ENCODE assay signal across 14 cellular contexts in the genomic region with DNA sequence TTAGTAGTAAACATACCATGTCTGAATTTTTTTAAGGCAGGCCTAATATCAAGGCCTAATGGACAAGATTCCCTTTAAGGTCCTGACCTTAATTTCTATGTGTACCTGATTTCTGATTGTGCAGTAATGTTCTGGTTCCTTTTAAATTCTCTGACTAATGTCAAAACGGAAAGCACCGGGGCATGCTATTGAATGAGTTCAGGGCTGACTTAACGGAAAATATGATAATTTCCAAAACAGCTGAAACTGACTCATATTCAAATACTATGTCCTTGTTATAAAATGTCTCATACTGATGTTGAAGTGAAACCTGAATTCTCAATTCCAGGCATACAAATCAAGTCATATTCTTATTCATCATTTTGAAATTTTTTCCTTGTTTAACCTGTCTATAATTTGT. TPM values are rescaled to one million over a fixed set of nuclear protein-coding genes. Genes with fewer than 3 reads are reported as not detected.
DNase-seq lines count a peak whose midpoint lies in the region; ATAC-seq lines count a peak whose summit lies in the region.
"Had no signal": no experiment of that assay in that cellular context is flagged by ENCODE, and none has a peak within 500 bp of the region (broad histone marks: within the 10 kb centered on the region; RNA-seq: fewer than 3 reads in every experiment).

No MANE protein-coding gene starts in this region.

- H3K4me3 ChIP-seq in right cardiac atrium (ENCODE audit: low read length): no peak overlapping the region
- H3K4me3 ChIP-seq: SJCRH30 had no signal

- intact Hi-C loops in right cardiac atrium (cut with DNase I): no loop called here
- intact Hi-C loops in activated T-helper 2 cell treated with anti-CD3 and anti-CD28 coated beads, Interferon-gamma antibody, Interleukin-2, Interleukin-4, amounts not matched to agents 10 μg/mL and 5 μg/mL and 100 μg/mL, durations not matched to agents 14 hours and 24 hours and 36 hours (cut with micrococcal nuclease): no loop called here

- H3K9me3 ChIP-seq in right cardiac atrium (ENCODE audit: control insufficient read depth, low read length): no peaks in the 10 kb centered on the region
- H3K9me3 ChIP-seq: Caco-2 had no signal

- no peaks in the 10 kb centered on the region for H3K4me1 ChIP-seq in right cardiac atrium (ENCODE audit: control insufficient read depth, insufficient read depth, low read length)
- H3K4me1 ChIP-seq: Caco-2, SJCRH30 had no signal

- no peak overlapping the region for H3K4me3 Mint-ChIP-seq in activated T-helper 2 cell treated with anti-CD3 and anti-CD28 coated beads, Interferon-gamma antibody, Interleukin-2, Interleukin-4, amounts not matched to agents 10 μg/mL and 5 μg/mL and 100 μg/mL, durations not matched to agents 14 hours and 24 hours and 36 hours (ENCODE audit: low read depth)

- DNase-seq in dermis blood vessel endothelial cell (peak; percentile 97), right cardiac atrium (no peak), AML-193 (lab: John Stamatoyannopoulos, UW) (no peak)
- DNase-seq in activated CD8-positive, alpha-beta memory T cell treated with anti-CD3 and anti-CD28 coated beads for 24 hours: no peak
- no peak for DNase-seq in activated T-helper 2 cell treated with anti-CD3 and anti-CD28 coated beads, Interferon-gamma antibody, Interleukin-2, Interleukin-4, amounts not matched to agents 10 μg/mL and 5 μg/mL and 100 μg/mL, durations not matched to agents 14 hours and 24 hours and 36 hours (ENCODE audit: low spot score)
- DNase-seq: activated CD4-positive, CD25-positive, alpha-beta regulatory T cell treated with anti-CD3 and anti-CD28 coated beads, Interleukin-2, amount 50 U/mL, for 72 hours; Caco-2; mesenchymal stem cell; MV-4-11; NCI-H524 treated with DMSO at 0.1 percent for 48 hours; SJCRH30 had no signal

- no peak overlapping the region for H3K27ac ChIP-seq in right cardiac atrium (ENCODE audit: low read length)
- H3K27ac ChIP-seq: SJCRH30 had no signal

- H3K27me3 Mint-ChIP-seq in activated T-helper 2 cell treated with anti-CD3 and anti-CD28 coated beads, Interferon-gamma antibody, Interleukin-2, Interleukin-4, amounts not matched to agents 10 μg/mL and 5 μg/mL and 100 μg/mL, durations not matched to agents 14 hours and 24 hours and 36 hours (ENCODE audit: low read depth): no peaks in the 10 kb centered on the region

- no peak overlapping the region for H3K27ac Mint-ChIP-seq in activated T-helper 2 cell treated with anti-CD3 and anti-CD28 coated beads, Interferon-gamma antibody, Interleukin-2, Interleukin-4, amounts not matched to agents 10 μg/mL and 5 μg/mL and 100 μg/mL, durations not matched to agents 14 hours and 24 hours and 36 hours

- H3K36me3 Mint-ChIP-seq in activated T-helper 2 cell treated with anti-CD3 and anti-CD28 coated beads, Interferon-gamma antibody, Interleukin-2, Interleukin-4, amounts not matched to agents 10 μg/mL and 5 μg/mL and 100 μg/mL, durations not matched to agents 14 hours and 24 hours and 36 hours (ENCODE audit: low read depth): peaks cover 23% of the 10 kb centered on the region

- no CpG with 5 or more reads among the region's 3 CpGs for WGBS in right cardiac atrium

- H3K4me1 Mint-ChIP-seq in activated T-helper 2 cell treated with anti-CD3 and anti-CD28 coated beads, Interferon-gamma antibody, Interleukin-2, Interleukin-4, amounts not matched to agents 10 μg/mL and 5 μg/mL and 100 μg/mL, durations not matched to agents 14 hours and 24 hours and 36 hours (ENCODE audit: low read depth): peaks cover 6% of the 10 kb centered on the region

- peak; percentile 81 for ATAC-seq in GM18508 (IDR thresholded peaks at IDR 0.05; ENCODE audit: insufficient read depth, unreplicated experiment)
- peak; percentile 56 for ATAC-seq in GM19438 (IDR thresholded peaks at IDR 0.05; ENCODE audit: low read depth, unreplicated experiment)
- ATAC-seq in HG03354 (IDR thresholded peaks at IDR 0.05; ENCODE audit: poor library complexity, severe bottlenecking, unreplicated experiment): peak; percentile 90
- no peak for ATAC-seq in right cardiac atrium

- peaks cover 13% of the 10 kb centered on the region for H3K9me3 Mint-ChIP-seq in activated T-helper 2 cell treated with anti-CD3 and anti-CD28 coated beads, Interferon-gamma antibody, Interleukin-2, Interleukin-4, amounts not matched to agents 10 μg/mL and 5 μg/mL and 100 μg/mL, durations not matched to agents 14 hours and 24 hours and 36 hours

- no peaks in the 10 kb centered on the region for H3K27me3 ChIP-seq in right cardiac atrium (ENCODE audit: control insufficient read depth, insufficient read depth)
- H3K27me3 ChIP-seq: SJCRH30 had no signal

RNA-seq across cellular contexts. Expression of a gene that starts 6.7 kb away (rescaled TPM):
- total RNA-seq in dermis blood vessel endothelial cell (1.0 and 2.1 TPM in 2 replicates), right cardiac atrium (not detected)
- polyA plus RNA-seq in right cardiac atrium: not detected
- 1.1 and 1.8 TPM in 2 replicates for total RNA-seq in activated T-helper 2 cell treated with anti-CD3 and anti-CD28 coated beads, Interferon-gamma antibody, Interleukin-2, Interleukin-4, amounts not matched to agents 10 μg/mL and 5 μg/mL and 100 μg/mL, durations not matched to agents 14 hours and 24 hours and 36 hours
- total RNA-seq: Caco-2 had no signal

RNA-seq across cellular contexts. Expression of a gene that starts 23.3 kb away (rescaled TPM):
- total RNA-seq in dermis blood vessel endothelial cell (2.4 and 3.6 TPM in 2 replicates), right cardiac atrium (under 1 TPM in 3 of 4 donors, not detected in 1; 0.26 to 0.71 (median 0.53) TPM)
- polyA plus RNA-seq in right cardiac atrium: not detected
- total RNA-seq in activated T-helper 2 cell treated with anti-CD3 and anti-CD28 coated beads, Interferon-gamma antibody, Interleukin-2, Interleukin-4, amounts not matched to agents 10 μg/mL and 5 μg/mL and 100 μg/mL, durations not matched to agents 14 hours and 24 hours and 36 hours: 1.3 and 2.0 TPM in 2 replicates

RNA-seq across cellular contexts. Expression of a gene that starts 49.0 kb away (rescaled TPM):
- total RNA-seq in dermis blood vessel endothelial cell (3.9 and 6.8 TPM in 2 replicates), right cardiac atrium (1 to 10 TPM in 2 of 4 donors, under 1 TPM in 2; 0.80 to 1.6 (median 1.0) TPM)
- polyA plus RNA-seq in right cardiac atrium: 0.25 TPM
- 2.9 and 3.6 TPM in 2 replicates for total RNA-seq in activated T-helper 2 cell treated with anti-CD3 and anti-CD28 coated beads, Interferon-gamma antibody, Interleukin-2, Interleukin-4, amounts not matched to agents 10 μg/mL and 5 μg/mL and 100 μg/mL, durations not matched to agents 14 hours and 24 hours and 36 hours

RNA-seq across cellular contexts. Expression of a gene that starts 54.2 kb away (rescaled TPM):
- total RNA-seq in dermis blood vessel endothelial cell (3.8 and 6.8 TPM in 2 replicates), right cardiac atrium (1 to 10 TPM; 1.0 to 2.0 (median 1.4) TPM)
- polyA plus RNA-seq in right cardiac atrium: 0.54 TPM
- 3.9 and 4.6 TPM in 2 replicates for total RNA-seq in activated T-helper 2 cell treated with anti-CD3 and anti-CD28 coated beads, Interferon-gamma antibody, Interleukin-2, Interleukin-4, amounts not matched to agents 10 μg/mL and 5 μg/mL and 100 μg/mL, durations not matched to agents 14 hours and 24 hours and 36 hours

Comparison
In these comparisons a context has a peak if more than half of its experiments do, and no peak if none do; other contexts are left out.
1. ATAC-seq: peak in GM18508 (single experiment), GM19438 (single experiment) and HG03354 (single experiment); none in right cardiac atrium (0 of 2).